ENCODE assay signal across 8 cellular contexts in the genomic region with DNA sequence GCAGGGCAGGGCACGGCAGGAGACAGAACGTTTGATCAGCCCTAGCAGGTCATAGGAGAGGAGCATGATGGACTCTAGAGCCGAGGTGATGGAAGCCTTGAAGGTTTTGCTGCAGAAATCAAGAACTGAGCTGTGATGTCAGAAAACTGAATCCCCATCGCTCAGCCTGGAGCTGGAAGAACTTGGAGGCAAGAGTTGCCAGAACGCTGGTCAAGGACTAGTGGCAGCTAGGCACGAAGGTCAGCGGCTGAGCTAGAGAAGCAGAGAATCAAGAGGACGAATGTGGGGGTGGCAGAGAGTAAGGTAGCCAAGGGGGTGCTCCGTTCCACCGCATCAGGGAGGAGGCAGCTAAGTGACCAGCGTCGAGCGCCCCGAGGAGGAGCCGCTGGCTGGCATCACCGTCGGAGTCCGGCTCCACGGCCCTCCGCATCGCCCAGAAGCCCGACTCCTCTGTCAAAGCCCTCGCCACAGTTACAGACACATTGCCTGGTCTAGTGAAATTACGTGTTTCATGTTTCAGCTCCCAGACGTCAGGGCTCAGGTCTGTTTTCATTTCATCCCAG. TPM values are rescaled to one million over a fixed set of nuclear protein-coding genes. Genes with fewer than 3 reads are reported as not detected.
A peak's percentile ranks its signal among the peaks of the same experiment; 100 is the strongest.
DNase-seq lines count a peak whose midpoint lies in the region; ATAC-seq, FAIRE-seq and TF ChIP-seq lines count a peak whose summit lies in the region.

No MANE protein-coding gene starts in this region.

- CTCF ChIA-PET in H1 (lab: Charles Lee; ENCODE audit: partially characterized antibody) (interaction anchor here (0.6 to 6.7 kb wide), 36 partner anchors 8 to 443 kb away, joined by 3 to 48 read pairs (median 4); no protein-coding TSS in a partner anchor), GM10248 (lab: Yijun Ruan, JAX) (interaction anchor here (0.7 to 6.6 kb wide), 25 partner anchors 9 to 233 kb away, joined by 3 to 58 read pairs (median 4); no protein-coding TSS in a partner anchor)

- TF ChIP-seq EP300 in H1 (IDR thresholded peaks at IDR 0.05; ENCODE audit: borderline replicate concordance in 1 of 2, low read depth in 2 of 2, low read length in 2 of 2), result no peak

- H3K79me2 ChIP-seq in H1 (ENCODE audit: control insufficient read depth in 1 of 2, insufficient read depth in 2 of 2, low read length in 2 of 2), result peaks cover 0 to 2% of the 10 kb centered on the region in 2 experiments; a peak in 1 of 4 replicates

- peaks cover 4% of the 10 kb centered on the region in 2 experiments for H4K20me1 ChIP-seq in H1 (replicated peaks in 1 of 2; ENCODE audit: control insufficient read depth in 1 of 2, insufficient read depth in 2 of 2, low read length in 2 of 2)

- no peak overlapping the region for H4K91ac ChIP-seq in H1 (replicated peaks; ENCODE audit: insufficient read length, low read length)

- no peaks in the 10 kb centered on the region for H3K9me3 ChIP-seq in H1 (ENCODE audit: insufficient read depth in 2 of 2, low read depth in 1 of 2, low read length in 1 of 2)

- no peaks in the 10 kb centered on the region for H3K36me3 Mint-ChIP-seq in natural killer cell treated with Interleukin-12 subunit alpha and Interleukin-12 subunit beta and Interleukin-15 and Interleukin-18, amount 100 ng/mL, for 72 hours

- ATAC-seq in GM19467 (IDR thresholded peaks at IDR 0.05; ENCODE audit: unreplicated experiment), result peak; percentile 1
- ATAC-seq in natural killer cell treated with Interleukin-12 subunit alpha and Interleukin-12 subunit beta and Interleukin-15 and Interleukin-18, amount 100 ng/mL, for 72 hours, result no peak

- peaks cover 36 to 40% of the 10 kb centered on the region in 2 donors for H3K4me1 Mint-ChIP-seq in natural killer cell treated with Interleukin-12 subunit alpha and Interleukin-12 subunit beta and Interleukin-15 and Interleukin-18, amount 100 ng/mL, for 72 hours (ENCODE audit: low read depth in 2 of 2)

- DNase-seq in M059J (ENCODE audit: low read depth), result peak; percentile 38
- DNase-seq in H1 (ENCODE audit: low read depth in 1 of 2, low spot score in 2 of 2), result peak in 1 of 2 experiments; percentile 58
- DNase-seq in natural killer cell treated with Interleukin-12 subunit alpha and Interleukin-12 subunit beta and Interleukin-15 and Interleukin-18, amount 100 ng/mL, for 72 hours (ENCODE audit: low spot score), result no peak
- no peak for DNase-seq in GM10248 (ENCODE audit: extremely low spot score)
- no peak for DNase-seq in NCI-H1105 (lab: John Stamatoyannopoulos, UW)
- no peak for DNase-seq in stimulated activated CD4-positive, alpha-beta T cell treated with anti-CD3 and anti-CD28 coated beads, Interleukin-2, amount 100 ng/mL, for 24 hours

- no peak overlapping the region for H2BK15ac ChIP-seq in H1 (ENCODE audit: low read length)

- TF ChIP-seq POLR2A in H1 (IDR thresholded peaks at IDR 0.05; ENCODE audit: control extremely low read depth in 1 of 2, low read depth in 2 of 2, low read length in 2 of 2), result no peak

- no peaks in the 10 kb centered on the region for H3K27me3 Mint-ChIP-seq in natural killer cell treated with Interleukin-12 subunit alpha and Interleukin-12 subunit beta and Interleukin-15 and Interleukin-18, amount 100 ng/mL, for 72 hours

- H3K36me3 ChIP-seq in H1 (ENCODE audit: control insufficient read depth in 2 of 4, insufficient read depth in 4 of 4, low read length in 3 of 4), result no peaks in the 10 kb centered on the region

- peak overlapping the region; percentile 66 to 76 for H3K27ac Mint-ChIP-seq in natural killer cell treated with Interleukin-12 subunit alpha and Interleukin-12 subunit beta and Interleukin-15 and Interleukin-18, amount 100 ng/mL, for 72 hours

- H3K4me2 ChIP-seq in H1 (ENCODE audit: insufficient read depth in 1 of 2, low read depth in 2 of 2, low read length in 2 of 2), result peak overlapping the region; percentile 94 to 96

- no peak overlapping the region for H2BK120ac ChIP-seq in H1 (replicated peaks; ENCODE audit: low read depth, low read length)

- H2BK12ac ChIP-seq in H1 (ENCODE audit: low read depth, low read length), result no peak overlapping the region; the same call in 1 of the 2 replicates

- no peak for FAIRE-seq in H1 (lab: Jason Lieb, UNC)

- H3K56ac ChIP-seq in H1 (replicated peaks; ENCODE audit: insufficient read length, low read depth, low read length), result no peak overlapping the region

- no peak overlapping the region for H2BK5ac ChIP-seq in H1 (ENCODE audit: low read depth, low read length)

- TF ChIP-seq RAD21 in H1 (IDR thresholded peaks at IDR 0.05 in 1 of 2, conservative IDR thresholded peaks at IDR 0.05 in 1 of 2; ENCODE audit: low read depth in 2 of 2, low read length in 2 of 2), result no peak; a peak in 1 of 4 replicates

- H4K5ac ChIP-seq in H1 (ENCODE audit: insufficient read length, low read depth, low read length), result no peak overlapping the region

- TF ChIP-seq CTCF in C4-2B (conservative IDR thresholded peaks at IDR 0.05) (no peak), H1 (IDR thresholded peaks at IDR 0.05; ENCODE audit: control extremely low read depth in 1 of 3, insufficient read depth in 1 of 3, low read depth in 1 of 3, low read length in 3 of 3) (no peak), GM10248 (IDR thresholded peaks at IDR 0.05; ENCODE audit: control extremely low read depth, extremely low read depth, low read depth, missing control alignments) (no peak)

- 0 out of 2 replicates have a peak overlapping the region, but pooled peaks have one; percentile 29 for H2AFZ ChIP-seq in H1 (ENCODE audit: low read length)

- no peak overlapping the region for H2BK20ac ChIP-seq in H1 (ENCODE audit: low read length)

- no peaks in the 10 kb centered on the region for H3K9me3 Mint-ChIP-seq in natural killer cell treated with Interleukin-12 subunit alpha and Interleukin-12 subunit beta and Interleukin-15 and Interleukin-18, amount 100 ng/mL, for 72 hours

- no peak overlapping the region for H2AK5ac ChIP-seq in H1 (ENCODE audit: low read depth, low read length)

- H3K23ac ChIP-seq in H1 (ENCODE audit: insufficient read length), result no peak overlapping the region

- H3K9ac ChIP-seq in H1 (replicated peaks in 1 of 4; ENCODE audit: extremely low read depth in 1 of 4, low read depth in 3 of 4, low read length in 3 of 4), result no peak overlapping the region; a peak in 1 of 7 replicates

- H3K4me3 Mint-ChIP-seq in natural killer cell treated with Interleukin-12 subunit alpha and Interleukin-12 subunit beta and Interleukin-15 and Interleukin-18, amount 100 ng/mL, for 72 hours, result peak overlapping the region; percentile 93

- H3K4me3 ChIP-seq in H1 (ENCODE audit: extremely low read depth in 1 of 4, insufficient read depth in 2 of 4, low read depth in 3 of 4, low read length in 4 of 4), result peak overlapping the region; percentile 45 to 77 (median 56)

- H3K14ac ChIP-seq in H1 (ENCODE audit: insufficient read length), result no peak overlapping the region

- H3K27me3 ChIP-seq in H1 (replicated peaks in 1 of 4; ENCODE audit: control insufficient read depth in 3 of 4, extremely low read depth in 1 of 4, insufficient read depth in 3 of 4, low read length in 3 of 4), result peaks cover 12 to 54% (median 39%) of the 10 kb centered on the region in 4 experiments

- 10% methylated on average over 20 of the region's 25 CpGs; no CpG with 5 or more reads in 1 of the 2 experiments for WGBS in H1 (ENCODE audit: extremely low coverage in 1 of 2, insufficient coverage in 1 of 2, insufficient read length in 1 of 2, insufficient replicate concordance in 2 of 2, low coverage in 1 of 2, low lambda C conversion rate in 2 of 2, missing lambda C conversion rate in 1 of 2), 2 experiments

- no peaks in the 10 kb centered on the region for H3K79me1 ChIP-seq in H1 (ENCODE audit: low read depth, low read length)

- H3K23me2 ChIP-seq in H1 (ENCODE audit: low read depth, low read length), result peaks cover 18% of the 10 kb centered on the region; the same call in 1 of the 2 replicates

- POLR2A ChIA-PET in H1 (lab: Charles Lee; ENCODE audit: partially characterized antibody), result interaction anchor here (0.9 to 1.2 kb wide), 3 partner anchors 10 to 79 kb away, joined by 3 to 4 read pairs (median 3); no protein-coding TSS in a partner anchor
- POLR2A ChIA-PET in GM10248 (lab: Yijun Ruan, JAX), result interaction anchor here (1.1 to 2.3 kb wide), 4 partner anchors 9 to 151 kb away, joined by 3 to 16 read pairs (median 4); partner anchors contain the start of genes FAM114A2 and MFAP3

- peaks cover 4 to 12% (median 6%) of the 10 kb centered on the region in 4 experiments; a peak in 4 of 7 replicates for H3K4me1 ChIP-seq in H1 (replicated peaks in 1 of 4; ENCODE audit: control insufficient read depth in 3 of 4, insufficient read depth in 4 of 4, low read length in 3 of 4)

- peak overlapping the region; percentile 83; the same call in 1 of the 2 replicates for H3K27ac ChIP-seq in C4-2B
- no peak overlapping the region for H3K27ac ChIP-seq in H1 (ENCODE audit: low read depth, low read length)

- no peak overlapping the region for H4K8ac ChIP-seq in H1 (ENCODE audit: extremely low read depth, insufficient read depth, low read length)

- no peak overlapping the region for H3K4ac ChIP-seq in H1 (replicated peaks; ENCODE audit: insufficient read length, low read depth, low read length)

- H3K18ac ChIP-seq in H1 (ENCODE audit: extremely low read depth, low read length), result no peak overlapping the region

TF ChIP-seq in H1, 55 proteins besides CTCF, POLR2A, EP300 and RAD21 (continues in another document):
- no peak for TF ChIP-seq SP1 (IDR thresholded peaks at IDR 0.05; ENCODE audit: low read depth, low read length)
- peak; percentile 76 for TF ChIP-seq SUZ12 (IDR thresholded peaks at IDR 0.05; ENCODE audit: low read length)
- no peak for TF ChIP-seq POU5F1 (IDR thresholded peaks at IDR 0.05; ENCODE audit: low read depth, low read length)
- TF ChIP-seq TAF7 (optimal IDR thresholded peaks at IDR 0.05; ENCODE audit: borderline replicate concordance, low read depth, low read length), result no peak
- no peak for TF ChIP-seq NANOG (IDR thresholded peaks at IDR 0.05; ENCODE audit: insufficient read depth, low read depth, low read length, poor library complexity, severe bottlenecking)
- no peak for TF ChIP-seq RXRA (IDR thresholded peaks at IDR 0.05; ENCODE audit: insufficient read depth, low read depth, low read length)
- TF ChIP-seq HDAC6 (IDR thresholded peaks at IDR 0.05; ENCODE audit: low read depth, low read length), result no peak
- no peak for TF ChIP-seq TAF1 (IDR thresholded peaks at IDR 0.05; ENCODE audit: low read depth, low read length)

RNA-seq across cellular contexts. Expression of gene GALNT10, which starts 1.2 kb away (rescaled TPM):
- 27.2 and 45.4 TPM in 2 replicates for total RNA-seq in M059J (2014; rRNA removed; shearing (Covaris generic))
- total RNA-seq in H1 (2021; fragmentation: NEBNext Ultra II Directional; extraction: Animal tissue kit (Norgen Biotek cat#: 25700)), result 15.2 and 15.5 TPM in 2 replicates
- polyA plus RNA-seq in H1 (2011; rRNA removed), result 4.6 and 5.1 TPM in 2 replicates
- polyA plus RNA-seq in H1 (2011; cell fraction: cytosol; rRNA removed), result 7.7 TPM
- 15.9 TPM for polyA plus RNA-seq in H1 (2011; cell fraction: nucleus; rRNA removed)
- 7.3 to 11.0 TPM (median 8.5 TPM) in 4 replicates for polyA plus RNA-seq in H1 (2012, experiment 1 of 2)
- 5.7 TPM for polyA plus RNA-seq in H1 (2012, experiment 2 of 2)
- polyA plus RNA-seq in H1 (2013, experiment 1 of 2), result 16.8 TPM
- polyA plus RNA-seq in H1 (2013, experiment 2 of 2), result 21.6 TPM
- polyA minus RNA-seq in H1 (2011; rRNA and poly(A)+ RNA removed), result 21.7 and 44.6 TPM in 2 replicates
- polyA minus RNA-seq in H1 (2011; cell fraction: cytosol; rRNA and poly(A)+ RNA removed), result 8.4 TPM
- 25.8 TPM for polyA minus RNA-seq in H1 (2011; cell fraction: nucleus; rRNA and poly(A)+ RNA removed)
- 10 to 100 TPM; 32.2 to 44.1 TPM for total RNA-seq in natural killer cell treated with Interleukin-12 subunit alpha and Interleukin-12 subunit beta and Interleukin-15 and Interleukin-18, amount 100 ng/mL, for 72 hours
